ENCODE assay signal across 10 cellular contexts in the genomic region with DNA sequence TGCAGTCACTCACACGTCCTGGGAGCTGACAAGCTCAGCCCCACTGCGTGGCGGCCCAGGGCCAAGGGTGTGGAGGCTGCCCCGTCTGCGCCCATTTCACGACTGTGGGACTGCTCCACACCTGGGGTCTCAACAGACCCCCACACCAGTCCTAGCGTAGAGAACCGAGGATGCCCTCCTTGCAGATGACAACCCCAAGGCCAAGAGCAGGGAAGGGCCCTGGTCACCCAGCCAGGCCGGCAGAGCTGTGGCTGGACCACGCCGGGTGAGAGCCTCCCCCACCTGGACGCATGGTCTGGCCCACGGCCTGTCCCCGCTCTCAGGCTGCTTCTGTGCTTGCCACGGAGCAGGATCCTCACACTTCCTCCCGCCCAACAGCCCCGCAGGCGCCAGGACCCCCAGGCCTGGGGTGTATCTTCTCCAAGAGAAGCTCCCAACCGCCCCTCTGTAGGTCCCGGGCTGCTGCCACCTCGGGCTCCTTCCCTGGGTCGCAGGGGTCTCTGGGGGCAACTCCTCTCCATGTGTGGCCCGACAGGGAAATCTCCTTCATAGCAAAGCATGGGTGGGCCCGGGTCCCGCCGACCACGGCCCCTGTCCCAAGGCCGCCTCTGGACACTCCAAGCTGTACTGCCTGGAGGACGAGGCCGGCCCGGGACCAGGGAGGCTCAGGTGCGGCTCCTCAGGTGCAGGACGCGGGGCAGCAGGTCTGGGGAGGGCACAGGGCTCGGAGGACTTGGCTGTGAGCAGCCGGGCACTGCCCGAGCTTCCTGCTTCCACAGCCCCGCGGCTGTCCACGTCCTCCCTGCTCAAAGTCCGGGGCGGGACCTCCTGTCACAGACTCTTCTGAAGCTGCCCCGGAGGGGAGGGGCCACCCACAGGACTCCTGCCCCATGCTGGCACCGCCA.
DNase-seq lines count a peak whose midpoint lies in the region; ATAC-seq and TF ChIP-seq lines count a peak whose summit lies in the region.
"Had no signal": no experiment of that assay in that cellular context is flagged by ENCODE, and none has a peak within 500 bp of the region (broad histone marks: within the 10 kb centered on the region; RNA-seq: fewer than 3 reads in every experiment).

No MANE protein-coding gene starts in this region.

- CTCF ChIA-PET in Panc1 (lab: Charles Lee) = no interaction called here

- DNase-seq in Panc1 (ENCODE audit: low read depth, low spot score) (no peak), left cardiac atrium (peak; percentile 34), NCI-H2196 (lab: John Stamatoyannopoulos, UW; ENCODE audit: unreplicated experiment) (no peak)
- DNase-seq: activated T-cell treated with anti-CD3 and anti-CD28 coated beads, Interleukin-2, amount 50 U/mL, for 4 hours; stimulated activated CD4-positive, alpha-beta T cell treated with anti-CD3 and anti-CD28 coated beads, Interleukin-15, amount 100 ng/mL, for 24 hours had no signal

- H3K36me3 ChIP-seq in BLaER1 (no peaks in the 10 kb centered on the region), Panc1 (ENCODE audit: control insufficient read depth, insufficient read depth, low read length) (no peaks in the 10 kb centered on the region), parathyroid adenoma (ENCODE audit: control insufficient read depth, insufficient read depth, low read length) (no peaks in the 10 kb centered on the region)

- H3K27me3 ChIP-seq in BLaER1 = peaks cover 7% of the 10 kb centered on the region
- H3K27me3 ChIP-seq in Panc1 (ENCODE audit: control insufficient read depth, insufficient read depth, low read length) = peaks cover 8% of the 10 kb centered on the region
- H3K27me3 ChIP-seq in parathyroid adenoma (ENCODE audit: control insufficient read depth, insufficient read depth, low read length) = no peaks in the 10 kb centered on the region

- H3K4me3 ChIP-seq in BLaER1 (peak overlapping the region; percentile 59), Panc1 (ENCODE audit: low read depth in 2 of 2, low read length in 2 of 2) (peak overlapping the region; percentile 30 to 45), parathyroid adenoma (ENCODE audit: low read depth, low read length) (peak overlapping the region; percentile 50)

- TF ChIP-seq CTCF in Panc1 (IDR thresholded peaks at IDR 0.05) (no peak), parathyroid adenoma (IDR thresholded peaks at IDR 0.05) (no peak)

- POLR2A ChIA-PET in Panc1 (lab: Charles Lee) = no interaction called here

- H3K9ac ChIP-seq in BLaER1 (peak overlapping the region; percentile 59; the same call in 1 of the 2 replicates), parathyroid adenoma (no peak overlapping the region)

- intact Hi-C loops in Panc1 (cut with micrococcal nuclease; ENCODE audit: unreplicated experiment) = no loop called here
- intact Hi-C loops in left cardiac atrium (cut with DNase I) = no loop called here

- H3K27ac ChIP-seq in BLaER1 (peak overlapping the region; percentile 65), Panc1 (ENCODE audit: low read length) (no peak overlapping the region), parathyroid adenoma (no peak overlapping the region)

- H3K79me2 ChIP-seq in parathyroid adenoma = no peaks in the 10 kb centered on the region

- peak; percentile 50 for ATAC-seq in Panc1
- peak; percentile 20 for ATAC-seq in left cardiac atrium
- ATAC-seq in GM19395 (IDR thresholded peaks at IDR 0.05; ENCODE audit: unreplicated experiment) = no peak
- no peak for ATAC-seq in HG03457 (IDR thresholded peaks at IDR 0.05; ENCODE audit: unreplicated experiment)
- ATAC-seq in HG03097 (IDR thresholded peaks at IDR 0.05; ENCODE audit: low FRiP score, unreplicated experiment) = no peak
- ATAC-seq: activated T-cell treated with anti-CD3 and anti-CD28 coated beads, Interleukin-2, amount 50 U/mL, for 4 hours had no signal

- no TSS peak for BruUV-seq in Panc1 (replicated peaks; lab: Mats Ljungman, UMichigan)

- H3K9me3 ChIP-seq in BLaER1 (peaks cover 7% of the 10 kb centered on the region), Panc1 (ENCODE audit: control insufficient read depth, insufficient read depth, low read depth, low read length) (no peaks in the 10 kb centered on the region), parathyroid adenoma (ENCODE audit: control insufficient read depth, low read length) (no peaks in the 10 kb centered on the region)

- H3K4me2 ChIP-seq in BLaER1 (peak overlapping the region; percentile 97), parathyroid adenoma (ENCODE audit: low read length) (peak overlapping the region; percentile 94)

- in situ Hi-C loops in Panc1 (cut with HindIII; ENCODE audit: low pct_unique_long_range_greater_than_20kb, low sequenced_read_pairs) = no loop called here

- no peaks in the 10 kb centered on the region for H4K20me1 ChIP-seq in BLaER1

- peak overlapping the region; percentile 88 for H2AFZ ChIP-seq in parathyroid adenoma

- H3K4me1 ChIP-seq in BLaER1 = peaks cover 89% of the 10 kb centered on the region
- peaks cover 4% of the 10 kb centered on the region; the same call in 1 of the 2 replicates for H3K4me1 ChIP-seq in Panc1 (ENCODE audit: control insufficient read depth, insufficient read depth, low read length)
- H3K4me1 ChIP-seq in parathyroid adenoma = peaks cover 4% of the 10 kb centered on the region

Comparison
In these comparisons a context has a peak if more than half of its experiments do, and no peak if none do; other contexts are left out.
1. ATAC-seq: peak in Panc1 (single experiment) and left cardiac atrium (2 of 2); none in GM19395 (single experiment), HG03457 (single experiment) and HG03097 (single experiment).
2. Peak in every context shown above with its lines, with median percentiles within 50 percentile points of each other: H3K4me3 ChIP-seq.